In the genomic region with DNA sequence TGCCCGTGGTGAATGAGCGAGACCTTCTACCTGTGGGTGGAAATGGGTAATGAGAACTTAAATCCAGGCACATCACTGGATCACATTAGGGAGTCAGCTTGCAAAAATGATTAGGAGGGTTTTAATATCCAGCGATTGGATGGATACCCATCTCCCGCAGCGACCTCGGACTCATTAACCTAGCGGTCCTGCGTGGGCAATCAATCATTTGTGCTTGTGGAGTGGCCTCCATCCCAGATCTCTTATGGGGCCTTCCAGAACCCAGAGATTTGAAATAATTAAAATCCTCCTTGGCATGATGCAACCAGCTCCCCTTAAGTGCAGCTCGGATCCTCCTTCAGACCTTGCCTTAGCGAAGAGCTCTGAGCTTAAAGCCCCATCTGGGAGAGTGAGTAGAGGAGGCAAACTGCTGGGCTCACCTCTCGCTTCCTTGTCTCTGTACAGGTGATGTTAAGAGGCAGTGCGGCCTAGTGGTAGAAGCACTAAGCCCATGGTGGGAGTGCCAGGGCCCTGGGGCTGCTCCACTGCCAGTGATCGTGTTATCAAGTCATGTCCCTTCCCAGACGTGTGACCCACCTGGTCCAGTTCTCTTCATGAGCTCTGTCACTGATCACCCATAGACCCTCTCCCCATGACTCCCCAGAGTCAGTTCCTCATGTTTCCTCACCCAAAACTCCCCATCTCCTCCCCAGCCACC, we compare ENCODE assay signal across 27 cellular contexts.
"Had no signal": no experiment of that assay in that cellular context is flagged by ENCODE, and none has a peak within 500 bp of the region (broad histone marks: within the 10 kb centered on the region; RNA-seq: fewer than 3 reads in every experiment).

No MANE protein-coding gene starts in this region.

- H3K27ac Mint-ChIP-seq: activated CD4-positive, alpha-beta memory T cell treated with anti-CD3 and anti-CD28 coated beads for 36 hours; activated CD4-positive, alpha-beta T cell treated with anti-CD3 and anti-CD28 coated beads, Interleukin-2, amount 10 ng/mL, durations not matched to agents 24 days and 14 days; activated naive CD4-positive, alpha-beta T cell treated with anti-CD3 and anti-CD28 coated beads, Interleukin-2, amount 50 U/mL, for 72 hours; activated T-helper 17 cell treated with anti-CD3 and anti-CD28 coated beads, Interleukin-2, amount 50 U/mL, for 72 hours; natural killer cell; stimulated activated effector memory CD8-positive, alpha-beta T cell treated with anti-CD3 and anti-CD28 coated beads, Interleukin-12 subunit alpha, Interleukin-12 subunit beta, amount 100 ng/mL, for 72 hours; stimulated activated naive CD8-positive, alpha-beta T cell treated with anti-CD3 and anti-CD28 coated beads, Interleukin-15, Interleukin-2, amounts not matched to agents 100 ng/mL and 50 ng/mL, for 24 hours; type B pancreatic cell had no signal

- H3K4me1 ChIP-seq: body of pancreas, lower lobe of right lung, uterus had no signal

- DNase-seq: activated CD4-positive, alpha-beta memory T cell treated with anti-CD3 and anti-CD28 coated beads for 36 hours; activated CD4-positive, alpha-beta T cell treated with anti-CD3 and anti-CD28 coated beads, Interleukin-2, amount 10 ng/mL, durations not matched to agents 24 days and 14 days; activated gamma-delta T cell treated with Interleukin-2 at 50 U/mL for 16 hours; activated T-cell treated with anti-CD3 and anti-CD28 coated beads, Interleukin-2, amount 50 U/mL, for 1 hour; body of pancreas; effector memory CD4-positive, alpha-beta T cell; erythroblast; hippocampal formation; kidney; lower lobe of right lung; mesenchymal stem cell; natural killer cell; right lobe of liver; stimulated activated CD4-positive, alpha-beta T cell treated with anti-CD3 and anti-CD28 coated beads, Interleukin-12 subunit alpha, Interleukin-12 subunit beta, amount 100 ng/mL, for 4 hours; stimulated activated CD4-positive, alpha-beta T cell treated with anti-CD3 and anti-CD28 coated beads, Interleukin-4, amount 100 ng/mL, for 1 hour; substantia nigra; T-helper 9 cell; uterus had no signal

- H3K4me3 ChIP-seq: body of pancreas, gastroesophageal sphincter, lower lobe of right lung, right lobe of liver, skin epidermis, uterus had no signal

- H3K27me3 ChIP-seq: body of pancreas, gastroesophageal sphincter, right lobe of liver, uterus had no signal

- H3K9me3 ChIP-seq: body of pancreas, lower lobe of right lung, right lobe of liver, uterus had no signal

- H3K36me3 Mint-ChIP-seq: activated CD4-positive, alpha-beta memory T cell treated with anti-CD3 and anti-CD28 coated beads for 36 hours; natural killer cell; stimulated activated effector memory CD8-positive, alpha-beta T cell treated with anti-CD3 and anti-CD28 coated beads, Interleukin-12 subunit alpha, Interleukin-12 subunit beta, amount 100 ng/mL, for 72 hours; type B pancreatic cell had no signal

- ATAC-seq: activated CD4-positive, CD25-positive, alpha-beta regulatory T cell treated with anti-CD3 and anti-CD28 coated beads, Interleukin-2, amount 50 U/mL, for 24 hours; activated naive CD4-positive, alpha-beta T cell treated with anti-CD3 and anti-CD28 coated beads, Interleukin-2, amount 50 U/mL, for 72 hours; activated T-helper 17 cell treated with anti-CD3 and anti-CD28 coated beads, Interleukin-2, amount 50 U/mL, for 72 hours; body of pancreas; gastroesophageal sphincter; lower lobe of right lung; natural killer cell; right lobe of liver had no signal

- H3K4me3 Mint-ChIP-seq: activated CD4-positive, alpha-beta memory T cell treated with anti-CD3 and anti-CD28 coated beads for 36 hours; activated CD4-positive, alpha-beta T cell treated with anti-CD3 and anti-CD28 coated beads, Interleukin-2, amount 10 ng/mL, durations not matched to agents 24 days and 14 days; activated T-helper 17 cell treated with anti-CD3 and anti-CD28 coated beads, Interleukin-2, amount 50 U/mL, for 72 hours; natural killer cell; stimulated activated effector memory CD8-positive, alpha-beta T cell treated with anti-CD3 and anti-CD28 coated beads, Interleukin-12 subunit alpha, Interleukin-12 subunit beta, amount 100 ng/mL, for 72 hours; stimulated activated naive CD8-positive, alpha-beta T cell treated with anti-CD3 and anti-CD28 coated beads, Interleukin-15, Interleukin-2, amounts not matched to agents 100 ng/mL and 50 ng/mL, for 24 hours; type B pancreatic cell had no signal

- H3K27ac ChIP-seq: body of pancreas, gastroesophageal sphincter, lower lobe of right lung, right lobe of liver, skin epidermis, uterus, VCaP had no signal

- H3K4me1 Mint-ChIP-seq: activated CD4-positive, alpha-beta T cell treated with anti-CD3 and anti-CD28 coated beads, Interleukin-2, amount 10 ng/mL, durations not matched to agents 24 days and 14 days; activated T-helper 17 cell treated with anti-CD3 and anti-CD28 coated beads, Interleukin-2, amount 50 U/mL, for 72 hours; natural killer cell; stimulated activated effector memory CD8-positive, alpha-beta T cell treated with anti-CD3 and anti-CD28 coated beads, Interleukin-12 subunit alpha, Interleukin-12 subunit beta, amount 100 ng/mL, for 72 hours had no signal

- H3K9me3 Mint-ChIP-seq: activated T-helper 17 cell treated with anti-CD3 and anti-CD28 coated beads, Interleukin-2, amount 50 U/mL, for 72 hours; natural killer cell; type B pancreatic cell had no signal

- H3K27me3 Mint-ChIP-seq: activated CD4-positive, alpha-beta memory T cell treated with anti-CD3 and anti-CD28 coated beads for 36 hours; activated T-helper 17 cell treated with anti-CD3 and anti-CD28 coated beads, Interleukin-2, amount 50 U/mL, for 72 hours; stimulated activated naive CD8-positive, alpha-beta T cell treated with anti-CD3 and anti-CD28 coated beads, Interleukin-15, Interleukin-2, amounts not matched to agents 100 ng/mL and 50 ng/mL, for 24 hours had no signal

- H3K36me3 ChIP-seq: gastroesophageal sphincter, lower lobe of right lung, right lobe of liver, uterus had no signal
